In genomic region chr1:200118779-200119505, GRCh38 we compare ENCODE assay signal across 21 cellular contexts.
DNase-seq lines count a peak whose midpoint lies in the region; ATAC-seq, FAIRE-seq and TF ChIP-seq lines count a peak whose summit lies in the region.
"Had no signal": no experiment of that assay in that cellular context is flagged by ENCODE, and none has a peak within 500 bp of the region (broad histone marks: within the 10 kb centered on the region; RNA-seq: fewer than 3 reads in every experiment).

No MANE protein-coding gene starts in this region.

- no peaks in the 10 kb centered on the region for H4K20me1 ChIP-seq in HepG2 (ENCODE audit: insufficient read depth, low read length)

- 22% methylated on average over 3 of the region's 3 CpGs for WGBS in HepG2 (ENCODE audit: low lambda C conversion rate)

- no peak for FAIRE-seq in HepG2 (lab: Jason Lieb, UNC)
- FAIRE-seq: D721Med, G401.6, RCC 7860 had no signal

- no peaks in the 10 kb centered on the region for H3K79me2 ChIP-seq in HepG2 (ENCODE audit: insufficient read depth, low read length)

- POLR2A ChIA-PET in HepG2 (lab: Yijun Ruan, JAX): no interaction called here

- no TSS peak for BruUV-seq in HepG2 (replicated peaks; lab: Mats Ljungman, UMichigan)

- no peaks in the 10 kb centered on the region for H3K36me3 ChIP-seq in HepG2 (replicated peaks in 1 of 2; ENCODE audit: control insufficient read depth in 1 of 2, insufficient read depth in 2 of 2, low read length in 2 of 2)
- H3K36me3 ChIP-seq: left lung, uterus had no signal

- H2AFZ ChIP-seq in HepG2 (ENCODE audit: low read length): no peak overlapping the region

- no peak for TF ChIP-seq RAD21 in HepG2 (CRISPR knock-in tag; IDR thresholded peaks at IDR 0.05)

- in situ Hi-C loops in HepG2 (cut with HindIII; ENCODE audit: extremely low pct_ligation_motif_present, low pct_unique_long_range_greater_than_20kb): no loop called here

- no peak overlapping the region for H3K4me3 ChIP-seq in HepG2 (replicated peaks in 1 of 3; ENCODE audit: insufficient read depth in 1 of 3, low read depth in 2 of 3, low read length in 3 of 3)
- H3K4me3 ChIP-seq: left lung, mucosa of descending colon, psoas muscle, SK-N-MC, uterus had no signal

- no peaks in the 10 kb centered on the region for H3K27me3 ChIP-seq in HepG2 (ENCODE audit: control insufficient read depth in 1 of 2, insufficient read depth in 2 of 2, low read length in 2 of 2)
- H3K27me3 ChIP-seq: left lung, uterus had no signal

- no peaks in the 10 kb centered on the region for H3K9me3 ChIP-seq in HepG2 (ENCODE audit: low read length)
- H3K9me3 ChIP-seq: left lung, mucosa of descending colon, psoas muscle, uterus had no signal

- H3K9ac ChIP-seq in HepG2 (ENCODE audit: insufficient read depth, low read depth, low read length): no peak overlapping the region

- peak; percentile 58 for DNase-seq in NCI-H510A treated with DMSO at 0.1 percent for 48 hours (lab: John Stamatoyannopoulos, UW)
- no peak for DNase-seq in NCI-H510A (lab: John Stamatoyannopoulos, UW)
- DNase-seq in NCI-H128 (lab: John Stamatoyannopoulos, UW; ENCODE audit: unreplicated experiment): peak; percentile 89
- DNase-seq in NCI-H526 (lab: John Stamatoyannopoulos, UW): peak; percentile 71 to 77
- DNase-seq in HepG2 (ENCODE audit: low spot score): no peak
- DNase-seq in OCI-M2 (lab: John Stamatoyannopoulos, UW; ENCODE audit: unreplicated experiment): no peak
- DNase-seq in activated CD4-positive, CD25-positive, alpha-beta regulatory T cell treated with anti-CD3 and anti-CD28 coated beads, Interleukin-2, amount 50 U/mL, for 72 hours: no peak
- DNase-seq: 8988T; cerebellar nuclear complex; H9; left lung; mucosa of descending colon; NCI-H446 treated with DMSO at 0.1 percent for 48 hours; psoas muscle; stimulated activated CD4-positive, alpha-beta T cell treated with anti-CD3 and anti-CD28 coated beads, Interleukin-4, amount 100 ng/mL, for 4 hours; uterus had no signal

- no peak for TF ChIP-seq POLR2A in HepG2 (IDR thresholded peaks at IDR 0.05; ENCODE audit: insufficient read depth in 1 of 2, low read depth in 2 of 2, low read length in 2 of 2)

- intact Hi-C loops in HepG2 (cut with micrococcal nuclease; ENCODE audit: unreplicated experiment): no loop called here

- no peak for TF ChIP-seq EP300 in HepG2 (IDR thresholded peaks at IDR 0.05; ENCODE audit: low read depth in 2 of 2, low read length in 2 of 2)
- no peak for TF ChIP-seq EP300 in HepG2 (CRISPR knock-in tag; IDR thresholded peaks at IDR 0.05; ENCODE audit: borderline replicate concordance)

- no peak for TF ChIP-seq CTCF in HepG2 (CRISPR knock-in tag; IDR thresholded peaks at IDR 0.05)

- no peak overlapping the region for H3K4me2 ChIP-seq in HepG2 (ENCODE audit: low read depth, low read length)

- H3K27ac ChIP-seq in HepG2 (ENCODE audit: extremely low read length, insufficient read depth, low read length): no peak overlapping the region
- H3K27ac ChIP-seq: left lung, psoas muscle, SK-N-MC, uterus had no signal

- ATAC-seq in HepG2 (peak; percentile 60), GM18502 (IDR thresholded peaks at IDR 0.05; ENCODE audit: poor library complexity, unreplicated experiment) (no peak)
- ATAC-seq: left lung, mucosa of descending colon, psoas muscle had no signal

- CTCF ChIA-PET in HepG2 (lab: Yijun Ruan, JAX; ENCODE audit: low intra/inter-chr PET ratio, low total read pairs): no interaction called here

- H3K4me1 ChIP-seq in HepG2 (ENCODE audit: insufficient read depth, low read length): peaks cover 17% of the 10 kb centered on the region
- H3K4me1 ChIP-seq: left lung, psoas muscle, uterus had no signal

TF ChIP-seq in HepG2, 621 proteins besides CTCF, POLR2A, EP300 and RAD21:
- TF ChIP-seq CEBPB (IDR thresholded peaks at IDR 0.05; ENCODE audit: borderline replicate concordance, low read depth, low read length) (peak; percentile 29; the same call in 1 of the 2 replicates), NCOA5 (CRISPR knock-in tag; IDR thresholded peaks at IDR 0.05) (no peak), GMEB1 (CRISPR knock-in tag; IDR thresholded peaks at IDR 0.05; ENCODE audit: borderline replicate concordance) (no peak), SMARCE1 (IDR thresholded peaks at IDR 0.05; ENCODE audit: borderline replicate concordance) (no peak), ZKSCAN1 (IDR thresholded peaks at IDR 0.05; ENCODE audit: low read length) (no peak), ZNF557 (CRISPR knock-in tag; IDR thresholded peaks at IDR 0.05) (no peak)

Comparison
In these comparisons a context has a peak if more than half of its experiments do, and no peak if none do; other contexts are left out.
1. DNase-seq: peak in NCI-H510A treated with DMSO at 0.1 percent for 48 hours (single experiment), NCI-H128 (single experiment) and NCI-H526 (2 of 2); none in NCI-H510A (single experiment), HepG2 (single experiment), OCI-M2 (single experiment) and activated CD4-positive, CD25-positive, alpha-beta regulatory T cell treated with anti-CD3 and anti-CD28 coated beads, Interleukin-2, amount 50 U/mL, for 72 hours (single experiment).